Comparison of ENCODE assay signal across 26 cellular contexts in genomic region chr11:70873736-70874412, GRCh38.
"Had no signal": no experiment of that assay in that cellular context is flagged by ENCODE, and none has a peak within 500 bp of the region (broad histone marks: within the 10 kb centered on the region; RNA-seq: fewer than 3 reads in every experiment).

No MANE protein-coding gene starts in this region.

- DNase-seq: activated CD4-positive, alpha-beta T cell treated with anti-CD3 and anti-CD28 coated beads for 36 hours; activated CD4-positive, CD25-positive, alpha-beta regulatory T cell; activated effector memory CD4-positive, alpha-beta T cell treated with Interleukin-2 at 50 U/mL for 16 hours; activated naive CD4-positive, alpha-beta T cell treated with Interleukin-2 at 50 U/mL for 16 hours; activated T-cell treated with anti-CD3 and anti-CD28 coated beads for 4 hours; adrenal gland; body of pancreas; effector memory CD8-positive, alpha-beta T cell; head of caudate nucleus; hippocampal formation; left colon; midbrain; naive thymus-derived CD4-positive, alpha-beta T cell; occipital lobe; stimulated activated CD4-positive, alpha-beta T cell treated with anti-CD3 and anti-CD28 coated beads, Interleukin-12 subunit alpha, Interleukin-12 subunit beta, amount 100 ng/mL, for 4 hours; stimulated activated CD4-positive, alpha-beta T cell treated with anti-CD3 and anti-CD28 coated beads, Interleukin-4, amount 100 ng/mL, for 1 hour; stimulated activated naive CD8-positive, alpha-beta T cell treated with anti-CD3 and anti-CD28 coated beads, Interleukin-15, Interleukin-2, amounts not matched to agents 100 U/mL and 50 U/mL, for 24 hours; T-helper 1 cell; testis; transverse colon had no signal

- H3K9me3 Mint-ChIP-seq: effector memory CD8-positive, alpha-beta T cell had no signal

- H3K9me3 ChIP-seq: adrenal gland, body of pancreas, testis, transverse colon had no signal

- H3K4me3 Mint-ChIP-seq: activated CD4-positive, alpha-beta T cell treated with anti-CD3 and anti-CD28 coated beads for 36 hours; activated naive CD8-positive, alpha-beta T cell; effector memory CD8-positive, alpha-beta T cell; naive thymus-derived CD4-positive, alpha-beta T cell had no signal

- H3K4me3 ChIP-seq: adrenal gland, body of pancreas, cardiac muscle cell, coronary artery, skin epidermis, testis, transverse colon had no signal

- H3K4me1 ChIP-seq: adrenal gland, body of pancreas, parathyroid adenoma, testis, transverse colon had no signal

- ATAC-seq: activated CD4-positive, alpha-beta T cell treated with anti-CD3 and anti-CD28 coated beads for 36 hours; body of pancreas; effector memory CD8-positive, alpha-beta T cell; left colon; naive thymus-derived CD4-positive, alpha-beta T cell; sciatic nerve; stimulated activated naive CD8-positive, alpha-beta T cell treated with anti-CD3 and anti-CD28 coated beads, Interleukin-15, Interleukin-2, amounts not matched to agents 100 U/mL and 50 U/mL, for 24 hours had no signal

- H3K27ac Mint-ChIP-seq: activated CD4-positive, alpha-beta T cell treated with anti-CD3 and anti-CD28 coated beads for 36 hours; activated naive CD8-positive, alpha-beta T cell; effector memory CD8-positive, alpha-beta T cell; naive thymus-derived CD4-positive, alpha-beta T cell had no signal

- H3K4me1 Mint-ChIP-seq: activated CD4-positive, alpha-beta T cell treated with anti-CD3 and anti-CD28 coated beads for 36 hours had no signal

- H3K36me3 Mint-ChIP-seq: activated naive CD8-positive, alpha-beta T cell; naive thymus-derived CD4-positive, alpha-beta T cell had no signal

- H3K36me3 ChIP-seq: adrenal gland, cardiac muscle cell, transverse colon had no signal

- H3K27me3 ChIP-seq: adrenal gland, body of pancreas, cardiac muscle cell, testis, transverse colon had no signal

- H3K27ac ChIP-seq: adrenal gland, body of pancreas, cardiac muscle cell, coronary artery, parathyroid adenoma, skin epidermis, testis, transverse colon had no signal

- H3K9ac ChIP-seq: parathyroid adenoma had no signal
